ENCODE assay signal across 8 cellular contexts in genomic region chr3:61562042-61562809, GRCh38. TPM values are rescaled to one million over a fixed set of nuclear protein-coding genes. Genes with fewer than 3 reads are reported as not detected.
DNase-seq lines count a peak whose midpoint lies in the region; ATAC-seq and TF ChIP-seq lines count a peak whose summit lies in the region.

No MANE protein-coding gene starts in this region.

- H3K79me2 ChIP-seq in ACC112 (ENCODE audit: control insufficient read depth, insufficient read depth, low read length, unreplicated experiment): peaks cover 53% of the 10 kb centered on the region
- H3K79me2 ChIP-seq in GM23338 (replicated peaks; ENCODE audit: insufficient read depth): peaks cover 59% of the 10 kb centered on the region

- no peaks in the 10 kb centered on the region for H3K9me2 ChIP-seq in GM23338 (ENCODE audit: insufficient read depth)

- H3K27ac ChIP-seq in ACC112 (ENCODE audit: low read depth, low read length) (peak overlapping the region; percentile 87), GM23338 (ENCODE audit: low read depth) (peak overlapping the region; percentile 98; the same call in 1 of the 2 replicates), angular gyrus (ENCODE audit: low read depth, low read length) (peak overlapping the region; percentile 88), stomach smooth muscle (ENCODE audit: low read length) (peak overlapping the region; percentile 91)

- H3K9me3 ChIP-seq in stomach smooth muscle (ENCODE audit: control insufficient read depth in 2 of 2, low read length in 2 of 2): peaks cover 0 to 3% of the 10 kb centered on the region in 2 donors

- H3K4me1 Mint-ChIP-seq in GM23338: peaks cover 36% of the 10 kb centered on the region

- peaks cover 40% of the 10 kb centered on the region for H3K36me3 Mint-ChIP-seq in GM23338 (ENCODE audit: low read depth)

- DNase-seq in GM23338 (ENCODE audit: low spot score): no peak
- DNase-seq in iris pigment epithelial cell (ENCODE audit: low read depth): peak; percentile 50
- DNase-seq in AG08395 (ENCODE audit: low spot score): no peak
- DNase-seq in NCI-H774 (lab: John Stamatoyannopoulos, UW): no peak
- DNase-seq in KG1 (lab: John Stamatoyannopoulos, UW): no peak

- H3K36me3 ChIP-seq in ACC112 (ENCODE audit: insufficient read depth, low read length) (no peaks in the 10 kb centered on the region), GM23338 (ENCODE audit: insufficient read depth) (peaks cover 4% of the 10 kb centered on the region; the same call in 1 of the 2 replicates), stomach smooth muscle (ENCODE audit: control insufficient read depth in 2 of 2, insufficient read depth in 2 of 2, low read length in 2 of 2) (no peaks in the 10 kb centered on the region)

- no peak for TF ChIP-seq CTCF in GM23338 (conservative IDR thresholded peaks at IDR 0.05; ENCODE audit: low read depth in 2 of 2)

- peaks cover 14% of the 10 kb centered on the region; the same call in 2 of the 3 replicates for H3K9me3 Mint-ChIP-seq in GM23338

- H4K20me1 ChIP-seq in GM23338 (replicated peaks; ENCODE audit: insufficient read depth): peaks cover 35% of the 10 kb centered on the region

- peak overlapping the region; percentile 77 to 81 for H3K9ac ChIP-seq in stomach smooth muscle (ENCODE audit: low read length in 2 of 2)

- peak overlapping the region; percentile 99 for H3K4me3 Mint-ChIP-seq in GM23338

- peaks cover 12% of the 10 kb centered on the region for H3K4me1 ChIP-seq in ACC112 (ENCODE audit: control insufficient read depth, insufficient read depth, low read length, unreplicated experiment)
- H3K4me1 ChIP-seq in GM23338 (ENCODE audit: insufficient read depth): peaks cover 32% of the 10 kb centered on the region
- H3K4me1 ChIP-seq in stomach smooth muscle (ENCODE audit: control insufficient read depth, insufficient read depth, low read length): peaks cover 20% of the 10 kb centered on the region

- peak overlapping the region; percentile 89 for H3K27ac Mint-ChIP-seq in GM23338

- H3K27me3 ChIP-seq in ACC112 (ENCODE audit: insufficient read depth, low read length): no peaks in the 10 kb centered on the region
- peaks cover 25% of the 10 kb centered on the region for H3K27me3 ChIP-seq in GM23338 (ENCODE audit: insufficient read depth)
- no peaks in the 10 kb centered on the region for H3K27me3 ChIP-seq in stomach smooth muscle (ENCODE audit: control insufficient read depth in 1 of 2, insufficient read depth in 2 of 2, low read length in 2 of 2)

- peaks cover 10% of the 10 kb centered on the region; the same call in 1 of the 2 replicates for H3F3A ChIP-seq in GM23338 (replicated peaks; ENCODE audit: low read depth)

- H3K4me3 ChIP-seq in ACC112 (ENCODE audit: low read depth, low read length): peak overlapping the region; percentile 98
- peak overlapping the region; percentile 97 for H3K4me3 ChIP-seq in GM23338
- peak overlapping the region; percentile 89 to 90 for H3K4me3 ChIP-seq in stomach smooth muscle (ENCODE audit: low read length in 2 of 2)

- peak overlapping the region; percentile 75 for H2AFZ ChIP-seq in ACC112 (ENCODE audit: low read length, unreplicated experiment)
- no peak overlapping the region for H2AFZ ChIP-seq in GM23338

- H3K27me3 Mint-ChIP-seq in GM23338 (ENCODE audit: insufficient read depth, low read depth, poor library complexity): peaks cover 37% of the 10 kb centered on the region

- ATAC-seq in GM23338: no peak

- peak overlapping the region; percentile 89 for H3K4me2 ChIP-seq in GM23338

TF ChIP-seq in GM23338, 12 proteins besides CTCF, POLR2A, EP300 and RAD21 (continues in another document):
- no peak for TF ChIP-seq CREB1 (CRISPR knock-in tag; IDR thresholded peaks at IDR 0.05; ENCODE audit: low read depth)
- no peak for TF ChIP-seq JUNB (IDR thresholded peaks at IDR 0.05; ENCODE audit: unreplicated experiment)
- no peak for TF ChIP-seq ZNF114 (CRISPR knock-in tag; IDR thresholded peaks at IDR 0.05)
- TF ChIP-seq REST (IDR thresholded peaks at IDR 0.05; ENCODE audit: unreplicated experiment): no peak
- no peak for TF ChIP-seq ETS1 (IDR thresholded peaks at IDR 0.05)
- TF ChIP-seq NANOG (IDR thresholded peaks at IDR 0.05; ENCODE audit: borderline replicate concordance): no peak
- TF ChIP-seq ZNF331 (CRISPR knock-in tag; IDR thresholded peaks at IDR 0.05; ENCODE audit: low read depth): no peak
- no peak for TF ChIP-seq EZH2phosphoT487 (IDR thresholded peaks at IDR 0.05; ENCODE audit: unreplicated experiment)
- no peak for TF ChIP-seq POLR2AphosphoS5 (IDR thresholded peaks at IDR 0.05; ENCODE audit: low read depth)
- TF ChIP-seq STAT1 (IDR thresholded peaks at IDR 0.05; ENCODE audit: unreplicated experiment): no peak

RNA-seq across cellular contexts. Expression of gene PTPRG, which starts 0.9 kb away (rescaled TPM):
- 117 and 131 TPM in 2 replicates for total RNA-seq in GM23338 (2014; rRNA removed; shearing (Covaris generic))
- 18.4 and 24.4 TPM in 2 replicates for polyA plus RNA-seq in GM23338 (2016; fragmentation: Nextera tagmentation; extraction: Ambion mirVana)
